Comparison of ENCODE assay signal across 19 cellular contexts in the genomic region with DNA sequence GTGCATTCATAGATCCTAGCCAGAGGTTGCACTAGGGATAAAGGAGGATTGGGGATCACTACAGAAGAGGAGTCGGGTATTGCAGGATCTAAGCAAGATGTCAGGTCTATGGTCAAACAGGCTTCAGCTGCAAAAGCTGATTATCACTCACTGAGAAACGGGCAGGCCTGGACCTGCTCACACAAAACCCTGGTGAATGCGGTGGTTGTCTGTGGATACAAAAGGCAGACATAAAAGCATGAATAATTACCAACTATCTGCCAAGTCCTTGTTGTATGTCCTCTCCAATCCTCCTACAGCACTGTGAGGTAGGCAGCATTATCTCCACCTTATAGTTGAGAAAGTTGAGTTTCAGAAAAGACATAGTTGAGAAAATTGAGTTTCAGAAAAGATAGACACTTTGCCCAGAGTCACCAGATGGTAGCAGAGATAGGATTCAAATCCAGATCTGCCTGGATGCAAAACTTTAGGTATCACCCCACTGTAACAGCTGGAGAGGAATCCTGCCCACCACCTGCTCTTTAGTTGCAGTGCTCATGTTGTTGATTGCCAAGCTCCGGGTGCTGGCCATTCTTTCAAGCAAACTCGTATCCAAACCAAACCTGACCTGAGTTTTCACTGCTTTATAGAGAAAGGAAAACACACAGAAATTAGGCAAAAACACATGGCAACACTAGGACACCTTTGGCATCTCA. TPM values are rescaled to one million over a fixed set of nuclear protein-coding genes. Genes with fewer than 3 reads are reported as not detected.
DNase-seq lines count a peak whose midpoint lies in the region; ATAC-seq, FAIRE-seq and TF ChIP-seq lines count a peak whose summit lies in the region.
"Had no signal": no experiment of that assay in that cellular context is flagged by ENCODE, and none has a peak within 500 bp of the region (broad histone marks: within the 10 kb centered on the region; RNA-seq: fewer than 3 reads in every experiment).

No MANE protein-coding gene starts in this region.

- H3K36me3 ChIP-seq in SK-N-SH (replicated peaks in 1 of 2; ENCODE audit: control insufficient read depth in 1 of 2, insufficient read depth in 2 of 2, low read length in 1 of 2) (no peaks in the 10 kb centered on the region), SJCRH30 (no peaks in the 10 kb centered on the region), Caco-2 (ENCODE audit: control insufficient read depth, insufficient read depth, low read length) (no peaks in the 10 kb centered on the region)
- H3K36me3 ChIP-seq: gastroesophageal sphincter had no signal

- no peak overlapping the region for H3K9ac ChIP-seq in SK-N-SH

- POLR2A ChIA-PET in SK-N-SH (lab: Yijun Ruan, JAX), result no interaction called here
- POLR2A ChIA-PET in Caco-2 (lab: Charles Lee), result no interaction called here

- no peaks in the 10 kb centered on the region for H3K36me3 Mint-ChIP-seq in Caco-2 (ENCODE audit: insufficient read depth, unreplicated experiment)
- H3K36me3 Mint-ChIP-seq: CD8-positive, alpha-beta memory T cell had no signal

- no peaks in the 10 kb centered on the region for H3K27me3 Mint-ChIP-seq in Caco-2 (ENCODE audit: insufficient read depth, unreplicated experiment)
- H3K27me3 Mint-ChIP-seq in stimulated activated naive CD8-positive, alpha-beta T cell treated with anti-CD3 and anti-CD28 coated beads, Interleukin-15, amount 100 ng/mL, for 72 hours, result no peaks in the 10 kb centered on the region
- H3K27me3 Mint-ChIP-seq: CD8-positive, alpha-beta memory T cell had no signal

- H3K4me3 ChIP-seq in SK-N-SH (ENCODE audit: low read depth in 2 of 2, low read length in 1 of 2) (no peak overlapping the region), SJCRH30 (no peak overlapping the region), Caco-2 (ENCODE audit: low read depth, low read length) (no peak overlapping the region)
- H3K4me3 ChIP-seq: gastroesophageal sphincter had no signal

- no peaks in the 10 kb centered on the region for H3K9me3 Mint-ChIP-seq in Caco-2 (ENCODE audit: unreplicated experiment)
- no peaks in the 10 kb centered on the region for H3K9me3 Mint-ChIP-seq in stimulated activated naive CD8-positive, alpha-beta T cell treated with anti-CD3 and anti-CD28 coated beads, Interleukin-15, amount 100 ng/mL, for 72 hours
- H3K9me3 Mint-ChIP-seq: CD8-positive, alpha-beta memory T cell; H9 had no signal

- CTCF ChIA-PET in SK-N-SH (lab: Yijun Ruan, JAX), result interaction anchor here (1.4 to 2.5 kb wide), 2 partner anchors 182 to 1110 kb away, joined by 3 to 6 read pairs; no protein-coding TSS in a partner anchor
- CTCF ChIA-PET in Caco-2 (lab: Charles Lee), result no interaction called here

- DNase-seq in SK-N-SH (no peak), NCI-H345 (lab: John Stamatoyannopoulos, UW) (peak; percentile 94), SJCRH30 (peak; percentile 51 to 72), Caco-2 (no peak), RPMI8226 (no peak), urothelium cell line (ENCODE audit: low spot score) (no peak)
- no peak for DNase-seq in stimulated activated naive CD8-positive, alpha-beta T cell treated with anti-CD3 and anti-CD28 coated beads, Interleukin-15, amount 100 ng/mL, for 72 hours
- DNase-seq: activated CD8-positive, alpha-beta memory T cell treated with anti-CD3 and anti-CD28 coated beads for 24 hours; activated effector memory CD4-positive, alpha-beta T cell treated with Interleukin-2 at 50 U/mL for 16 hours; CD8-positive, alpha-beta memory T cell; H9; mesendoderm; NCI-H1092 treated with DMSO at 0.1 percent for 48 hours; PC-3; stimulated activated naive CD8-positive, alpha-beta T cell treated with anti-CD3 and anti-CD28 coated beads, Interleukin-15, Interleukin-2, amounts not matched to agents 100 U/mL and 50 U/mL, for 24 hours had no signal

- H3K9me2 ChIP-seq in SK-N-SH, result no peaks in the 10 kb centered on the region

- no peaks in the 10 kb centered on the region for H3K79me2 ChIP-seq in SK-N-SH (ENCODE audit: insufficient read depth)

- no peak overlapping the region for H3K27ac Mint-ChIP-seq in Caco-2 (ENCODE audit: unreplicated experiment)
- H3K27ac Mint-ChIP-seq in stimulated activated naive CD8-positive, alpha-beta T cell treated with anti-CD3 and anti-CD28 coated beads, Interleukin-15, amount 100 ng/mL, for 72 hours, result no peak overlapping the region
- H3K27ac Mint-ChIP-seq: CD8-positive, alpha-beta memory T cell had no signal

- no peak overlapping the region for H3K4me3 Mint-ChIP-seq in Caco-2 (ENCODE audit: unreplicated experiment)
- no peak overlapping the region for H3K4me3 Mint-ChIP-seq in stimulated activated naive CD8-positive, alpha-beta T cell treated with anti-CD3 and anti-CD28 coated beads, Interleukin-15, amount 100 ng/mL, for 72 hours
- H3K4me3 Mint-ChIP-seq: CD8-positive, alpha-beta memory T cell; H9 had no signal

- H3K4me2 ChIP-seq in SK-N-SH, result no peak overlapping the region

- H3F3A ChIP-seq in SK-N-SH (replicated peaks; ENCODE audit: insufficient read depth), result peaks cover 3% of the 10 kb centered on the region

- H3K27ac ChIP-seq in SK-N-SH (ENCODE audit: low read depth in 2 of 2, low read length in 1 of 2), result no peak overlapping the region
- peak overlapping the region; percentile 56 for H3K27ac ChIP-seq in SJCRH30
- H3K27ac ChIP-seq: gastroesophageal sphincter had no signal

- no TSS peak for BruUV-seq in Caco-2 (replicated peaks; lab: Mats Ljungman, UMichigan)

- TF ChIP-seq EP300 in SK-N-SH (IDR thresholded peaks at IDR 0.05; ENCODE audit: borderline replicate concordance in 1 of 2, low read depth in 1 of 2, low read length in 1 of 2), result no peak

- H3K4me1 Mint-ChIP-seq in Caco-2 (ENCODE audit: low read depth, unreplicated experiment), result no peaks in the 10 kb centered on the region
- H3K4me1 Mint-ChIP-seq in stimulated activated naive CD8-positive, alpha-beta T cell treated with anti-CD3 and anti-CD28 coated beads, Interleukin-15, amount 100 ng/mL, for 72 hours, result peaks cover 12% of the 10 kb centered on the region
- H3K4me1 Mint-ChIP-seq: CD8-positive, alpha-beta memory T cell had no signal

- ATAC-seq in SK-N-SH treated with all-trans-retinoic acid at 6 μM for 48 hours, result peak; percentile 7; the same call in 1 of the 3 replicates
- ATAC-seq in stimulated activated naive CD8-positive, alpha-beta T cell treated with anti-CD3 and anti-CD28 coated beads, Interleukin-15, amount 100 ng/mL, for 72 hours, result no peak
- ATAC-seq: gastroesophageal sphincter; PC-3; stimulated activated naive CD8-positive, alpha-beta T cell treated with anti-CD3 and anti-CD28 coated beads, Interleukin-15, Interleukin-2, amounts not matched to agents 100 U/mL and 50 U/mL, for 24 hours had no signal

- TF ChIP-seq CTCF in SK-N-SH (IDR thresholded peaks at IDR 0.05) (no peak), Caco-2 (IDR thresholded peaks at IDR 0.05; ENCODE audit: insufficient read depth in 1 of 2, low read depth in 1 of 2, low read length in 1 of 2, severe bottlenecking in 1 of 2, unreplicated experiment in 1 of 2) (no peak)

- H3K4me1 ChIP-seq in SK-N-SH (ENCODE audit: control insufficient read depth in 1 of 2, insufficient read depth in 2 of 2, low read depth in 1 of 2, low read length in 1 of 2) (peaks cover 31 to 39% of the 10 kb centered on the region in 2 experiments), SJCRH30 (peaks cover 33% of the 10 kb centered on the region), Caco-2 (no peaks in the 10 kb centered on the region)
- H3K4me1 ChIP-seq: gastroesophageal sphincter had no signal

- H3K27me3 ChIP-seq in SK-N-SH (ENCODE audit: insufficient read depth) (no peaks in the 10 kb centered on the region), SJCRH30 (no peaks in the 10 kb centered on the region), Caco-2 (replicated peaks; ENCODE audit: control insufficient read depth, insufficient read depth, low read length) (no peaks in the 10 kb centered on the region)
- H3K27me3 ChIP-seq: gastroesophageal sphincter had no signal

- no peaks in the 10 kb centered on the region for H3K9me3 ChIP-seq in SK-N-SH
- H3K9me3 ChIP-seq in SJCRH30 (replicated peaks), result no peaks in the 10 kb centered on the region
- no peaks in the 10 kb centered on the region for H3K9me3 ChIP-seq in Caco-2
- H3K9me3 ChIP-seq: gastroesophageal sphincter had no signal

- no peak for TF ChIP-seq RAD21 in SK-N-SH (IDR thresholded peaks at IDR 0.05; ENCODE audit: low read length)

- no peaks in the 10 kb centered on the region for H4K20me1 ChIP-seq in SK-N-SH (ENCODE audit: insufficient read depth)

- WGBS in SK-N-SH (ENCODE audit: low lambda C conversion rate), result 75% methylated on average over 5 of the region's 5 CpGs

- FAIRE-seq in urothelium cell line (lab: Jason Lieb, UNC), result no peak
- FAIRE-seq: endometrium had no signal

- intact Hi-C loops in Caco-2 (cut with micrococcal nuclease; ENCODE audit: unreplicated experiment), result no loop called here

- H2AFZ ChIP-seq in SK-N-SH (ENCODE audit: low read depth), result no peak overlapping the region

TF ChIP-seq in SK-N-SH, 30 proteins besides CTCF, POLR2A, EP300 and RAD21 (continues in another document):
- no peak for TF ChIP-seq ELF1 (IDR thresholded peaks at IDR 0.05)
- TF ChIP-seq FOSL2 (IDR thresholded peaks at IDR 0.05; ENCODE audit: borderline replicate concordance, low read depth), result no peak
- TF ChIP-seq, protein P1, sequence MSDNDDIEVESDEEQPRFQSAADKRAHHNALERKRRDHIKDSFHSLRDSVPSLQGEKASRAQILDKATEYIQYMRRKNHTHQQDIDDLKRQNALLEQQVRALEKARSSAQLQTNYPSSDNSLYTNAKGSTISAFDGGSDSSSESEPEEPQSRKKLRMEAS (IDR thresholded peaks at IDR 0.05; ENCODE audit: low read depth), result no peak
- TF ChIP-seq, protein P2, sequence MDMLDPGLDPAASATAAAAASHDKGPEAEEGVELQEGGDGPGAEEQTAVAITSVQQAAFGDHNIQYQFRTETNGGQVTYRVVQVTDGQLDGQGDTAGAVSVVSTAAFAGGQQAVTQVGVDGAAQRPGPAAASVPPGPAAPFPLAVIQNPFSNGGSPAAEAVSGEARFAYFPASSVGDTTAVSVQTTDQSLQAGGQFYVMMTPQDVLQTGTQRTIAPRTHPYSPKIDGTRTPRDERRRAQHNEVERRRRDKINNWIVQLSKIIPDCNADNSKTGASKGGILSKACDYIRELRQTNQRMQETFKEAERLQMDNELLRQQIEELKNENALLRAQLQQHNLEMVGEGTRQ (IDR thresholded peaks at IDR 0.05; ENCODE audit: borderline replicate concordance, low read depth, low read length), result no peak
- no peak for TF ChIP-seq NFIC (IDR thresholded peaks at IDR 0.05; ENCODE audit: borderline replicate concordance)
- no peak for TF ChIP-seq JUND (IDR thresholded peaks at IDR 0.05)
- TF ChIP-seq, protein P3, sequence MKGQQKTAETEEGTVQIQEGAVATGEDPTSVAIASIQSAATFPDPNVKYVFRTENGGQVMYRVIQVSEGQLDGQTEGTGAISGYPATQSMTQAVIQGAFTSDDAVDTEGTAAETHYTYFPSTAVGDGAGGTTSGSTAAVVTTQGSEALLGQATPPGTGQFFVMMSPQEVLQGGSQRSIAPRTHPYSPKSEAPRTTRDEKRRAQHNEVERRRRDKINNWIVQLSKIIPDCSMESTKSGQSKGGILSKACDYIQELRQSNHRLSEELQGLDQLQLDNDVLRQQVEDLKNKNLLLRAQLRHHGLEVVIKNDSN (IDR thresholded peaks at IDR 0.05; ENCODE audit: borderline replicate concordance, low read depth), result no peak

RNA-seq across cellular contexts. Expression of a gene that starts 49.6 kb away (rescaled TPM):
- polyA plus RNA-seq in SK-N-SH (2012; rRNA removed), result 0.34 and 0.35 TPM in 2 replicates
- 0.38 and 0.45 TPM in 2 replicates for polyA plus RNA-seq in SK-N-SH (2012; cell fraction: cytosol; rRNA removed)
- polyA plus RNA-seq in SK-N-SH (2012; cell fraction: nucleus; rRNA removed), result 0.32 and 0.83 TPM in 2 replicates
- total RNA-seq in SJCRH30 (2014; rRNA removed; shearing (Covaris generic)), result 0.03 and 0.20 TPM in 2 replicates
- total RNA-seq in Caco-2 (2022), result 23.0 and 25.2 TPM in 2 replicates
- polyA plus RNA-seq: AG04450 had no signal

Comparison
In these comparisons a context has a peak if more than half of its experiments do, and no peak if none do; other contexts are left out.
1. DNase-seq: peak in NCI-H345 (single experiment) and SJCRH30 (2 of 2); none in SK-N-SH (single experiment), Caco-2 (0 of 2), stimulated activated naive CD8-positive, alpha-beta T cell treated with anti-CD3 and anti-CD28 coated beads, Interleukin-15, amount 100 ng/mL, for 72 hours (0 of 2), RPMI8226 (single experiment) and urothelium cell line (single experiment).
2. RNA of a gene that starts 49.6 kb away (total RNA-seq): 23.0 to 25.2 TPM in Caco-2; 0.03 to 0.20 TPM in SJCRH30; every median in the first group is over 10 times any median in the second.